In genomic region chr16:46859719-46860152, GRCh38 we compare ENCODE assay signal across 12 cellular contexts. TPM values are rescaled to one million over a fixed set of nuclear protein-coding genes. Genes with fewer than 3 reads are reported as not detected.
DNase-seq lines count a peak whose midpoint lies in the region; ATAC-seq and TF ChIP-seq lines count a peak whose summit lies in the region.
"Had no signal": no experiment of that assay in that cellular context is flagged by ENCODE, and none has a peak within 500 bp of the region (broad histone marks: within the 10 kb centered on the region; RNA-seq: fewer than 3 reads in every experiment).

No MANE protein-coding gene starts in this region.

- H3K9me3 Mint-ChIP-seq in stimulated activated effector memory CD8-positive, alpha-beta T cell treated with anti-CD3 and anti-CD28 coated beads, Interleukin-12 subunit alpha, Interleukin-12 subunit beta, amount 100 ng/mL, for 72 hours, result no peaks in the 10 kb centered on the region
- H3K9me3 Mint-ChIP-seq in CD4-positive, alpha-beta T cell, result no peaks in the 10 kb centered on the region

- no peak for TF ChIP-seq CTCF in CD4-positive, alpha-beta T cell (IDR thresholded peaks at IDR 0.05)

- peak; percentile 58 to 74 for DNase-seq in activated CD4-positive, alpha-beta T cell treated with anti-CD3 and anti-CD28 coated beads, Interleukin-2, amount 50 U/mL, for 48 hours
- DNase-seq in activated CD4-positive, alpha-beta T cell treated with anti-CD3 and anti-CD28 coated beads, Interleukin-2, amount 50 U/mL, for 4 hours, result no peak
- DNase-seq in SW 1271 (lab: John Stamatoyannopoulos, UW), result peak; percentile 65 to 70
- peak; percentile 38 for DNase-seq in fibroblast of the conjunctiva (ENCODE audit: low read depth)
- DNase-seq in stimulated activated effector memory CD8-positive, alpha-beta T cell treated with anti-CD3 and anti-CD28 coated beads, Interleukin-12 subunit alpha, Interleukin-12 subunit beta, amount 100 ng/mL, for 72 hours (ENCODE audit: low spot score in 2 of 2), result peak in 1 of 2 donors; percentile 15
- no peak for DNase-seq in CD4-positive, alpha-beta T cell
- DNase-seq in iPS-NIHi7 (ENCODE audit: extremely low spot score), result no peak
- DNase-seq: WERI-Rb-1 had no signal

- no peaks in the 10 kb centered on the region for H3K27me3 Mint-ChIP-seq in CD4-positive, alpha-beta T cell

- ATAC-seq in stimulated activated effector memory CD8-positive, alpha-beta T cell treated with anti-CD3 and anti-CD28 coated beads, Interleukin-12 subunit alpha, Interleukin-12 subunit beta, amount 100 ng/mL, for 72 hours, result peak; percentile 89
- no peak for ATAC-seq in CD4-positive, alpha-beta T cell (ENCODE audit: poor library complexity)
- no peak for ATAC-seq in HG03354 (IDR thresholded peaks at IDR 0.05; ENCODE audit: poor library complexity, severe bottlenecking, unreplicated experiment)
- ATAC-seq: sciatic nerve had no signal

- intact Hi-C loops in CD4-positive, alpha-beta T cell (cut with DNase I, micrococcal nuclease), result no loop called here

- no peak overlapping the region for H3K27ac ChIP-seq in CD4-positive, alpha-beta T cell (ENCODE audit: low read depth, low read length)
- H3K27ac ChIP-seq: BLaER1 treated with 17β-estradiol and CSF1 and Interleukin-3, amounts not matched to agents 10 nM and 100 nM; KMS-11; WERI-Rb-1 had no signal

- CTCF ChIA-PET in CD4-positive, alpha-beta T cell (lab: Charles Lee), result no interaction called here

- no peak overlapping the region for H3K27ac Mint-ChIP-seq in stimulated activated effector memory CD8-positive, alpha-beta T cell treated with anti-CD3 and anti-CD28 coated beads, Interleukin-12 subunit alpha, Interleukin-12 subunit beta, amount 100 ng/mL, for 72 hours
- no peak overlapping the region for H3K27ac Mint-ChIP-seq in CD4-positive, alpha-beta T cell

- H3K4me1 Mint-ChIP-seq in stimulated activated effector memory CD8-positive, alpha-beta T cell treated with anti-CD3 and anti-CD28 coated beads, Interleukin-12 subunit alpha, Interleukin-12 subunit beta, amount 100 ng/mL, for 72 hours, result peaks cover 44% of the 10 kb centered on the region
- H3K4me1 Mint-ChIP-seq in CD4-positive, alpha-beta T cell (ENCODE audit: low read depth), result peaks cover 7% of the 10 kb centered on the region

- H3K36me3 Mint-ChIP-seq in stimulated activated effector memory CD8-positive, alpha-beta T cell treated with anti-CD3 and anti-CD28 coated beads, Interleukin-12 subunit alpha, Interleukin-12 subunit beta, amount 100 ng/mL, for 72 hours, result no peaks in the 10 kb centered on the region
- H3K36me3 Mint-ChIP-seq in CD4-positive, alpha-beta T cell (ENCODE audit: low read depth), result no peaks in the 10 kb centered on the region

- POLR2A ChIA-PET in CD4-positive, alpha-beta T cell (lab: Charles Lee), result interaction anchor here (0.6 kb wide), 1 partner anchor 84 kb away, joined by 3 read pairs; no protein-coding TSS in a partner anchor

- no peaks in the 10 kb centered on the region for H3K27me3 ChIP-seq in CD4-positive, alpha-beta T cell (ENCODE audit: control insufficient read depth, insufficient read depth, low read length)
- H3K27me3 ChIP-seq: BLaER1 treated with 17β-estradiol and CSF1 and Interleukin-3, amounts not matched to agents 10 nM and 100 nM had no signal

- H3K9me3 ChIP-seq in CD4-positive, alpha-beta T cell (ENCODE audit: control insufficient read depth, low read length), result no peaks in the 10 kb centered on the region
- H3K9me3 ChIP-seq: BLaER1 treated with 17β-estradiol and CSF1 and Interleukin-3, amounts not matched to agents 10 nM and 100 nM had no signal

- peak overlapping the region; percentile 8 for H3K4me3 Mint-ChIP-seq in stimulated activated effector memory CD8-positive, alpha-beta T cell treated with anti-CD3 and anti-CD28 coated beads, Interleukin-12 subunit alpha, Interleukin-12 subunit beta, amount 100 ng/mL, for 72 hours
- H3K4me3 Mint-ChIP-seq in CD4-positive, alpha-beta T cell, result no peak overlapping the region

RNA-seq across cellular contexts. Expression of gene GPT2, which starts 24.4 kb away (rescaled TPM):
- total RNA-seq in CD4-positive, alpha-beta T cell, result under 1 TPM in 1 of 2 experiments, not detected in 1; 0.47 TPM

RNA-seq across cellular contexts. Expression of gene C16orf87, which starts 28.8 kb away (rescaled TPM):
- total RNA-seq in CD4-positive, alpha-beta T cell, result 10 to 100 TPM; 20.6 to 22.6 TPM

Comparison
In these comparisons a context has a peak if more than half of its experiments do, and no peak if none do; other contexts are left out.
1. DNase-seq: peak in activated CD4-positive, alpha-beta T cell treated with anti-CD3 and anti-CD28 coated beads, Interleukin-2, amount 50 U/mL, for 48 hours (2 of 2), SW 1271 (2 of 2) and fibroblast of the conjunctiva (single experiment); none in activated CD4-positive, alpha-beta T cell treated with anti-CD3 and anti-CD28 coated beads, Interleukin-2, amount 50 U/mL, for 4 hours (0 of 2), CD4-positive, alpha-beta T cell (0 of 10) and iPS-NIHi7 (single experiment).